ENCODE assay signal across 1 cellular context in the genomic region with DNA sequence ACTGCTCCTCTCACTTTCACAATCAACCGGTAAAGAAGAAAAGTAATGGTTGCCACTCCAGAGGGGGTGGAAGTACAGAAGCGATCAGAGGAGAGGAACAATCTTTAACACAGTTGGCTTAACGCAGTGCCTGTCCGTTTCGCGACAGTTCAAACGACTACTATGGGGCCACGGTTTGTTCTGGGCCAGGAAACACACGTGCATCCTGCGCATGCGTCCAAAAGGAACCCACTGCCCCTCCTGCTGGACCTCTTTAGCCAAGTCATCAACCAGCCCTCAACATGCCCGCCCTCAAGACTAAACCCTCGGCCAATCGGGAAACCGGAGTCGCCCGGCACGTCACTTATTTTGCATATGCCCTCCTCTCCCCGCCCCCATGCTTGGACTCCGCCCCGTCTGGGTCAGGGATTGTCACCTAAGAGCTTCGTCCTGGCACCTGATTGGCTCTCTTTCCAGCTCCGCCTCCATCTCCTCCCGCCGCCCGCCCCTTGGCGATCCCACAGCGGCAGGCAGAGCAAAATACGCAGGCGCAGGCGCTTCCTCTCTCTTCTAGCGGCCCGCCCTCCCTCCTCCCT.
TF ChIP-seq lines count a peak whose summit lies in the region.

No MANE protein-coding gene starts in this region.

TF ChIP-seq in HepG2, 621 proteins besides CTCF, POLR2A, EP300 and RAD21 (continued from another document and continues in another):
- TF ChIP-seq AFF4 (CRISPR knock-in tag; IDR thresholded peaks at IDR 0.05) (0 out of 2 replicates have a peak, but pooled peaks have one; percentile 44), JUNB (CRISPR knock-in tag; IDR thresholded peaks at IDR 0.05; ENCODE audit: borderline replicate concordance) (no peak), MBD4 (IDR thresholded peaks at IDR 0.05; ENCODE audit: borderline replicate concordance, low read length) (no peak), ZNF225 (CRISPR knock-in tag; IDR thresholded peaks at IDR 0.05) (no peak), LCORL (IDR thresholded peaks at IDR 0.05) (no peak), LCORL (CRISPR knock-in tag; IDR thresholded peaks at IDR 0.05) (peak; percentile 41; the same call in 1 of the 2 replicates), RCOR2 (CRISPR knock-in tag; IDR thresholded peaks at IDR 0.05) (no peak), GATAD1 (CRISPR knock-in tag; IDR thresholded peaks at IDR 0.05) (peak; percentile 63), ZNF44 (CRISPR knock-in tag; IDR thresholded peaks at IDR 0.05) (peak; percentile 81; the same call in 1 of the 2 replicates), GLI4 (CRISPR knock-in tag; IDR thresholded peaks at IDR 0.05; ENCODE audit: borderline replicate concordance) (no peak), NCOA2 (CRISPR knock-in tag; IDR thresholded peaks at IDR 0.05) (peak; percentile 50), SOX5 (CRISPR knock-in tag; IDR thresholded peaks at IDR 0.05; ENCODE audit: borderline replicate concordance) (peak; percentile 69), SIX1 (CRISPR knock-in tag; IDR thresholded peaks at IDR 0.05; ENCODE audit: borderline replicate concordance) (no peak), KAT7 (CRISPR knock-in tag; IDR thresholded peaks at IDR 0.05; ENCODE audit: borderline replicate concordance) (no peak), ZNF83 (CRISPR knock-in tag; IDR thresholded peaks at IDR 0.05; ENCODE audit: borderline replicate concordance) (no peak), ZMYM4 (CRISPR knock-in tag; IDR thresholded peaks at IDR 0.05) (peak; percentile 75), ZBTB42 (CRISPR knock-in tag; IDR thresholded peaks at IDR 0.05) (no peak), WIZ (CRISPR knock-in tag; IDR thresholded peaks at IDR 0.05) (no peak), ETS1 (CRISPR knock-in tag; IDR thresholded peaks at IDR 0.05) (no peak; the same call in 1 of the 2 replicates), TEF (CRISPR knock-in tag; IDR thresholded peaks at IDR 0.05) (no peak), ZNF260 (CRISPR knock-in tag; IDR thresholded peaks at IDR 0.05; ENCODE audit: borderline replicate concordance, low read depth) (no peak), ZFP36L2 (CRISPR knock-in tag; IDR thresholded peaks at IDR 0.05) (no peak), DNMT3B (CRISPR knock-in tag; conservative IDR thresholded peaks at IDR 0.05) (0 out of 2 replicates have a peak, but pooled peaks have one; percentile 7), ARID4A (CRISPR knock-in tag; IDR thresholded peaks at IDR 0.05; ENCODE audit: borderline replicate concordance) (peak; percentile 62; the same call in 1 of the 2 replicates), ZBTB21 (CRISPR knock-in tag; IDR thresholded peaks at IDR 0.05) (no peak; the same call in 1 of the 2 replicates), ZBTB7B (CRISPR knock-in tag; IDR thresholded peaks at IDR 0.05) (no peak), HNRNPK (IDR thresholded peaks at IDR 0.05; ENCODE audit: low read depth, low read length, poor library complexity, severe bottlenecking) (no peak), YY1 (IDR thresholded peaks at IDR 0.05; ENCODE audit: insufficient read depth, insufficient replicate concordance, low read depth, low read length) (peak; percentile 18), KDM6A (CRISPR knock-in tag; IDR thresholded peaks at IDR 0.05; ENCODE audit: low read depth) (no peak), SP4 (CRISPR knock-in tag; IDR thresholded peaks at IDR 0.05) (peak; percentile 91), SOX6 (IDR thresholded peaks at IDR 0.05) (no peak), SOX6 (CRISPR knock-in tag; IDR thresholded peaks at IDR 0.05) (peak; percentile 50; the same call in 1 of the 2 replicates), ZNF570 (CRISPR knock-in tag; IDR thresholded peaks at IDR 0.05; ENCODE audit: borderline replicate concordance) (no peak)
- TF ChIP-seq, protein P1, sequence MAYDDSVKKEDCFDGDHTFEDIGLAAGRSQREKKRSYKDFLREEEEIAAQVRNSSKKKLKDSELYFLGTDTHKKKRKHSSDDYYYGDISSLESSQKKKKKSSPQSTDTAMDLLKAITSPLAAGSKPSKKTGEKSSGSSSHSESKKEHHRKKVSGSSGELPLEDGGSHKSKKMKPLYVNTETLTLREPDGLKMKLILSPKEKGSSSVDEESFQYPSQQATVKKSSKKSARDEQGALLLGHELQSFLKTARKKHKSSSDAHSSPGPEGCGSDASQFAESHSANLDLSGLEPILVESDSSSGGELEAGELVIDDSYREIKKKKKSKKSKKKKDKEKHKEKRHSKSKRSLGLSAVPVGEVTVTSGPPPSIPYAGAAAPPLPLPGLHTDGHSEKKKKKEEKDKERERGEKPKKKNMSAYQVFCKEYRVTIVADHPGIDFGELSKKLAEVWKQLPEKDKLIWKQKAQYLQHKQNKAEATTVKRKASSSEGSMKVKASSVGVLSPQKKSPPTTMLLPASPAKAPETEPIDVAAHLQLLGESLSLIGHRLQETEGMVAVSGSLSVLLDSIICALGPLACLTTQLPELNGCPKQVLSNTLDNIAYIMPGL (CRISPR knock-in tag; IDR thresholded peaks at IDR 0.05; ENCODE audit: borderline replicate concordance in 1 of 2, low read depth in 1 of 2), result peak in 1 of 2 experiments; percentile 30; a peak in 2 of 4 replicates
- TF ChIP-seq, protein P2, sequence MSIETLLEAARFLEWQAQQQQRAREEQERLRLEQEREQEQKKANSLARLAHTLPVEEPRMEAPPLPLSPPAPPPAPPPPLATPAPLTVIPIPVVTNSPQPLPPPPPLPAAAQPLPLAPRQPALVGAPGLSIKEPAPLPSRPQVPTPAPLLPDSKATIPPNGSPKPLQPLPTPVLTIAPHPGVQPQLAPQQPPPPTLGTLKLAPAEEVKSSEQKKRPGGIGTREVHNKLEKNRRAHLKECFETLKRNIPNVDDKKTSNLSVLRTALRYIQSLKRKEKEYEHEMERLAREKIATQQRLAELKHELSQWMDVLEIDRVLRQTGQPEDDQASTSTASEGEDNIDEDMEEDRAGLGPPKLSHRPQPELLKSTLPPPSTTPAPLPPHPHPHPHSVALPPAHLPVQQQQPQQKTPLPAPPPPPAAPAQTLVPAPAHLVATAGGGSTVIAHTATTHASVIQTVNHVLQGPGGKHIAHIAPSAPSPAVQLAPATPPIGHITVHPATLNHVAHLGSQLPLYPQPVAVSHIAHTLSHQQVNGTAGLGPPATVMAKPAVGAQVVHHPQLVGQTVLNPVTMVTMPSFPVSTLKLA (IDR thresholded peaks at IDR 0.05), result peak; percentile 42
- TF ChIP-seq, protein P3, sequence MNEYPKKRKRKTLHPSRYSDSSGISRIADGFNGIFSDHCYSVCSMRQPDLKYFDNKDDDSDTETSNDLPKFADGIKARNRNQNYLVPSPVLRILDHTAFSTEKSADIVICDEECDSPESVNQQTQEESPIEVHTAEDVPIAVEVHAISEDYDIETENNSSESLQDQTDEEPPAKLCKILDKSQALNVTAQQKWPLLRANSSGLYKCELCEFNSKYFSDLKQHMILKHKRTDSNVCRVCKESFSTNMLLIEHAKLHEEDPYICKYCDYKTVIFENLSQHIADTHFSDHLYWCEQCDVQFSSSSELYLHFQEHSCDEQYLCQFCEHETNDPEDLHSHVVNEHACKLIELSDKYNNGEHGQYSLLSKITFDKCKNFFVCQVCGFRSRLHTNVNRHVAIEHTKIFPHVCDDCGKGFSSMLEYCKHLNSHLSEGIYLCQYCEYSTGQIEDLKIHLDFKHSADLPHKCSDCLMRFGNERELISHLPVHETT (CRISPR knock-in tag; conservative IDR thresholded peaks at IDR 0.05), result no peak
- TF ChIP-seq, protein P4, sequence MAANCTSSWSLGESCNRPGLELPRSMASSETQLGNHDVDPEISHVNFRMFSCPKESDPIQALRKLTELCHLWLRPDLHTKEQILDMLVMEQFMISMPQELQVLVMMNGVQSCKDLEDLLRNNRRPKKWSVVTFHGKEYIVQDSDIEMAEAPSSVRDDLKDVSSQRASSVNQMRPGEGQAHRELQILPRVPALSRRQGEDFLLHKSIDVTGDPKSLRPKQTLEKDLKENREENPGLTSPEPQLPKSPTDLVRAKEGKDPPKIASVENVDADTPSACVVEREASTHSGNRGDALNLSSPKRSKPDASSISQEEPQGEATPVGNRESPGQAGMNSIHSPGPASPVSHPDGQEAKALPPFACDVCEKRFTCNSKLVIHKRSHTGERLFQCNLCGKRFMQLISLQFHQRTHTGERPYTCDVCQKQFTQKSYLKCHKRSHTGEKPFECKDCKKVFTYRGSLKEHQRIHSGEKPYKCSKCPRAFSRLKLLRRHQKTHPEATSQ (CRISPR knock-in tag; IDR thresholded peaks at IDR 0.05; ENCODE audit: borderline replicate concordance), result no peak
- TF ChIP-seq, protein P5, sequence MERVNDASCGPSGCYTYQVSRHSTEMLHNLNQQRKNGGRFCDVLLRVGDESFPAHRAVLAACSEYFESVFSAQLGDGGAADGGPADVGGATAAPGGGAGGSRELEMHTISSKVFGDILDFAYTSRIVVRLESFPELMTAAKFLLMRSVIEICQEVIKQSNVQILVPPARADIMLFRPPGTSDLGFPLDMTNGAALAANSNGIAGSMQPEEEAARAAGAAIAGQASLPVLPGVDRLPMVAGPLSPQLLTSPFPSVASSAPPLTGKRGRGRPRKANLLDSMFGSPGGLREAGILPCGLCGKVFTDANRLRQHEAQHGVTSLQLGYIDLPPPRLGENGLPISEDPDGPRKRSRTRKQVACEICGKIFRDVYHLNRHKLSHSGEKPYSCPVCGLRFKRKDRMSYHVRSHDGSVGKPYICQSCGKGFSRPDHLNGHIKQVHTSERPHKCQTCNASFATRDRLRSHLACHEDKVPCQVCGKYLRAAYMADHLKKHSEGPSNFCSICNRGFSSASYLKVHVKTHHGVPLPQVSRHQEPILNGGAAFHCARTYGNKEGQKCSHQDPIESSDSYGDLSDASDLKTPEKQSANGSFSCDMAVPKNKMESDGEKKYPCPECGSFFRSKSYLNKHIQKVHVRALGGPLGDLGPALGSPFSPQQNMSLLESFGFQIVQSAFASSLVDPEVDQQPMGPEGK (CRISPR knock-in tag; IDR thresholded peaks at IDR 0.05), result peak; percentile 43; the same call in 1 of the 2 replicates
- TF ChIP-seq, protein P6, sequence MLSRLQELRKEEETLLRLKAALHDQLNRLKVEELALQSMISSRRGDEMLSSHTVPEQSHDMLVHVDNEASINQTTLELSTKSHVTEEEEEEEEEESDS (CRISPR knock-in tag; IDR thresholded peaks at IDR 0.05; ENCODE audit: borderline replicate concordance), result no peak
